ENCODE assay signal across 18 cellular contexts in the genomic region with DNA sequence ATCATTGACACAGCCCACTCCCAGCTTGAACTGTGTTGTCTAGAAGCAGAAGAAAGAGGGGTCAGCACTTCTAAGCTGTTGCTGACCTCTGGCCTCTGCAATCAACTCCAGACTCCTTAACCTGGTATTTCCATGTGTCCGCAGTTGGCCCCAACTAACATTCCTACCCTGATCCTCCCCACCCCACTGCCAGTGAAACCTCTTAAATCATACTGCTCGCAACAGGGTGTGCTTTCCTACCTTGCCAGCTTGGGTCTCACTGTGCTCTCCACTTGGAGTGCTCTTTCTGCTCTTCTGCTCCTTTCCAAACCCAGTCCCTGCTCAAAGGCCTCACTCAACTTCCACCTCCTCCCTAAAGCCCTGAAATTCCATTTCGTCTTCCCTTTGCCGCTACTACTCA. TPM values are rescaled to one million over a fixed set of nuclear protein-coding genes. Genes with fewer than 3 reads are reported as not detected.
DNase-seq lines count a peak whose midpoint lies in the region; ATAC-seq, FAIRE-seq and TF ChIP-seq lines count a peak whose summit lies in the region.
"Had no signal": no experiment of that assay in that cellular context is flagged by ENCODE, and none has a peak within 500 bp of the region (broad histone marks: within the 10 kb centered on the region; RNA-seq: fewer than 3 reads in every experiment).

No MANE protein-coding gene starts in this region.

- no peak for TF ChIP-seq RAD21 in HepG2 (CRISPR knock-in tag; IDR thresholded peaks at IDR 0.05)

- H3K79me2 ChIP-seq in HepG2 (ENCODE audit: insufficient read depth, low read length), result no peaks in the 10 kb centered on the region

- H3K27me3 ChIP-seq in HepG2 (ENCODE audit: control insufficient read depth in 1 of 2, insufficient read depth in 2 of 2, low read length in 2 of 2) (no peaks in the 10 kb centered on the region), right lobe of liver (no peaks in the 10 kb centered on the region), left lung (no peaks in the 10 kb centered on the region), skeletal muscle tissue (ENCODE audit: control insufficient read depth in 3 of 3, insufficient read depth in 3 of 3, low read length in 3 of 3) (no peaks in the 10 kb centered on the region)

- TF ChIP-seq CTCF in HepG2 (CRISPR knock-in tag; IDR thresholded peaks at IDR 0.05), result no peak
- no peak for TF ChIP-seq CTCF in right lobe of liver (IDR thresholded peaks at IDR 0.05)
- TF ChIP-seq CTCF in left lung (IDR thresholded peaks at IDR 0.05), result no peak

- TF ChIP-seq POLR2A in HepG2 (IDR thresholded peaks at IDR 0.05; ENCODE audit: insufficient read depth in 1 of 2, low read depth in 2 of 2, low read length in 2 of 2), result no peak
- TF ChIP-seq POLR2A in right lobe of liver (IDR thresholded peaks at IDR 0.05), result no peak
- TF ChIP-seq POLR2A in GM12892 (IDR thresholded peaks at IDR 0.05; ENCODE audit: low read depth, low read length), result no peak

- BruUV-seq in HepG2 (replicated peaks; lab: Mats Ljungman, UMichigan), result no TSS peak

- POLR2A ChIA-PET in HepG2 (lab: Yijun Ruan, JAX), result no interaction called here

- no peak overlapping the region for H3K4me2 ChIP-seq in HepG2 (ENCODE audit: low read depth, low read length)

- no peak overlapping the region for H3K9ac ChIP-seq in HepG2 (ENCODE audit: insufficient read depth, low read depth, low read length)
- H3K9ac ChIP-seq in skeletal muscle tissue (ENCODE audit: low read depth in 1 of 3, low read length in 3 of 3), result no peak overlapping the region
- H3K9ac ChIP-seq: BLaER1 treated with 17β-estradiol and CSF1 and Interleukin-3, amounts not matched to agents 10 nM and 100 nM had no signal

- H3K36me3 ChIP-seq in HepG2 (replicated peaks in 1 of 2; ENCODE audit: control insufficient read depth in 1 of 2, insufficient read depth in 2 of 2, low read length in 2 of 2) (no peaks in the 10 kb centered on the region), right lobe of liver (no peaks in the 10 kb centered on the region), left lung (no peaks in the 10 kb centered on the region), skeletal muscle tissue (ENCODE audit: control insufficient read depth in 3 of 3, insufficient read depth in 3 of 3, low read length in 3 of 3) (no peaks in the 10 kb centered on the region)
- H3K36me3 ChIP-seq: BLaER1 treated with 17β-estradiol and CSF1 and Interleukin-3, amounts not matched to agents 10 nM and 100 nM had no signal

- H2AFZ ChIP-seq in HepG2 (ENCODE audit: low read length), result no peak overlapping the region

- intact Hi-C loops in HepG2 (cut with micrococcal nuclease; ENCODE audit: unreplicated experiment), result no loop called here
- intact Hi-C loops in right lobe of liver (cut with DNase I), result no loop called here
- intact Hi-C loops in left lung (cut with DNase I), result no loop called here

- H4K20me1 ChIP-seq in HepG2 (ENCODE audit: insufficient read depth, low read length), result no peaks in the 10 kb centered on the region
- H4K20me1 ChIP-seq: BLaER1 treated with 17β-estradiol and CSF1 and Interleukin-3, amounts not matched to agents 10 nM and 100 nM had no signal

- peaks cover 66% of the 10 kb centered on the region for H3K4me1 ChIP-seq in HepG2 (ENCODE audit: insufficient read depth, low read length)
- no peaks in the 10 kb centered on the region for H3K4me1 ChIP-seq in right lobe of liver
- peaks cover 0 to 6% of the 10 kb centered on the region in 2 donors for H3K4me1 ChIP-seq in left lung
- peaks cover 10 to 17% (median 14%) of the 10 kb centered on the region in 3 donors for H3K4me1 ChIP-seq in skeletal muscle tissue (ENCODE audit: control insufficient read depth in 3 of 3, insufficient read depth in 3 of 3, low read length in 3 of 3)

- 94% methylated on average over 3 of the region's 4 CpGs for WGBS in HepG2 (ENCODE audit: low lambda C conversion rate)
- 81% methylated on average over 4 of the region's 4 CpGs for WGBS in right lobe of liver (ENCODE audit: insufficient coverage, low coverage, low lambda C conversion rate, missing lambda C conversion rate)

- FAIRE-seq in HepG2 (lab: Jason Lieb, UNC), result no peak
- FAIRE-seq in GM12892 (lab: Jason Lieb, UNC), result no peak
- FAIRE-seq: G401.6 had no signal

- in situ Hi-C loops in HepG2 (cut with HindIII; ENCODE audit: extremely low pct_ligation_motif_present, low pct_unique_long_range_greater_than_20kb), result no loop called here

- H3K27ac ChIP-seq in HepG2 (ENCODE audit: extremely low read length, insufficient read depth, low read length) (peak overlapping the region; percentile 79), right lobe of liver (no peak overlapping the region), left lung (no peak overlapping the region), skeletal muscle tissue (ENCODE audit: low read depth, low read length) (peak overlapping the region; percentile 28)
- H3K27ac ChIP-seq: BLaER1 treated with 17β-estradiol and CSF1 and Interleukin-3, amounts not matched to agents 10 nM and 100 nM had no signal

- DNase-seq in HepG2 (ENCODE audit: low spot score) (no peak), right lobe of liver (no peak), left lung (no peak), NOMO-1 treated with dmso at 0.1 percent for 144 hours (lab: John Stamatoyannopoulos, UW; ENCODE audit: unreplicated experiment) (no peak), GM12892 (ENCODE audit: insufficient read length) (no peak), NCI-H1417 (lab: John Stamatoyannopoulos, UW) (no peak)
- DNase-seq: 8988T; CD8-positive, alpha-beta memory T cell; COR-L47; DMS 273 treated with DMSO at 0.1 percent for 48 hours; DMS53; DND-41; EL; GOT3; H7 had no signal

- CTCF ChIA-PET in HepG2 (lab: Yijun Ruan, JAX; ENCODE audit: low intra/inter-chr PET ratio, low total read pairs), result no interaction called here

- H3K9me3 ChIP-seq in HepG2 (ENCODE audit: low read length) (no peaks in the 10 kb centered on the region), right lobe of liver (no peaks in the 10 kb centered on the region), left lung (no peaks in the 10 kb centered on the region), skeletal muscle tissue (ENCODE audit: control insufficient read depth in 3 of 3, low read length in 3 of 3) (no peaks in the 10 kb centered on the region)
- H3K9me3 ChIP-seq: BLaER1 treated with 17β-estradiol and CSF1 and Interleukin-3, amounts not matched to agents 10 nM and 100 nM had no signal

- no peak for ATAC-seq in HepG2
- ATAC-seq in right lobe of liver, result no peak
- ATAC-seq in left lung, result peak; percentile 6

- TF ChIP-seq EP300 in HepG2 (IDR thresholded peaks at IDR 0.05; ENCODE audit: low read depth in 2 of 2, low read length in 2 of 2), result no peak
- no peak for TF ChIP-seq EP300 in HepG2 (CRISPR knock-in tag; IDR thresholded peaks at IDR 0.05; ENCODE audit: borderline replicate concordance)

- H3K4me3 ChIP-seq in HepG2 (replicated peaks in 1 of 3; ENCODE audit: insufficient read depth in 1 of 3, low read depth in 2 of 3, low read length in 3 of 3), result no peak overlapping the region
- no peak overlapping the region for H3K4me3 ChIP-seq in right lobe of liver
- H3K4me3 ChIP-seq in left lung, result no peak overlapping the region
- H3K4me3 ChIP-seq in skeletal muscle tissue (ENCODE audit: low read length in 3 of 3), result no peak overlapping the region
- H3K4me3 ChIP-seq: BLaER1 treated with 17β-estradiol and CSF1 and Interleukin-3, amounts not matched to agents 10 nM and 100 nM had no signal

TF ChIP-seq in HepG2, 621 proteins besides CTCF, POLR2A, EP300 and RAD21:
- TF ChIP-seq SAP130 (CRISPR knock-in tag; IDR thresholded peaks at IDR 0.05; ENCODE audit: low read depth), result no peak
- no peak for TF ChIP-seq SOX5 (CRISPR knock-in tag; IDR thresholded peaks at IDR 0.05; ENCODE audit: borderline replicate concordance)
- TF ChIP-seq SALL1 (CRISPR knock-in tag; IDR thresholded peaks at IDR 0.05), result no peak
- TF ChIP-seq HOXA3 (CRISPR knock-in tag; IDR thresholded peaks at IDR 0.05), result no peak
- no peak for TF ChIP-seq PCBP2 (optimal IDR thresholded peaks at IDR 0.05; ENCODE audit: low read depth, low read length, poor library complexity, severe bottlenecking)

RNA-seq across cellular contexts. Expression of gene RPS6KA3, which starts 52.3 kb away (rescaled TPM):
- 357 and 581 TPM in 2 replicates for total RNA-seq in HepG2 (2016; rRNA removed; fragmentation: Illumina TruSeq; extraction: Trizol)
- 39.1 and 45.2 TPM in 2 replicates for total RNA-seq in HepG2 (2016; cell fraction: cytosol; rRNA removed; fragmentation: Illumina TruSeq; extraction: Trizol; ENCODE audit: low read depth)
- total RNA-seq in HepG2 (2016; cell fraction: insoluble cytoplasmic fraction; rRNA removed; fragmentation: Illumina TruSeq; extraction: Trizol), result 349 and 590 TPM in 2 replicates
- 147 and 153 TPM in 2 replicates for total RNA-seq in HepG2 (2016; cell fraction: membrane; rRNA removed; fragmentation: Illumina TruSeq; extraction: Trizol)
- 192 and 216 TPM in 2 replicates for total RNA-seq in HepG2 (2016; cell fraction: nucleus; rRNA removed; fragmentation: Illumina TruSeq; extraction: Trizol)
- 227 and 314 TPM in 2 replicates for polyA plus RNA-seq in HepG2 (2011; rRNA removed)
- polyA plus RNA-seq in HepG2 (2011; cell fraction: cytosol; rRNA removed), result 147 and 185 TPM in 2 replicates
- polyA plus RNA-seq in HepG2 (2011; cell fraction: nucleus; rRNA removed), result 92.7 and 110 TPM in 2 replicates
- 161 and 256 TPM in 2 replicates for polyA plus RNA-seq in HepG2 (2012)
- 11.1 and 12.4 TPM in 2 replicates for polyA plus RNA-seq in HepG2 (2016; cell fraction: cytosol; fragmentation: Illumina TruSeq; extraction: Trizol; ENCODE audit: low read depth)
- polyA plus RNA-seq in HepG2 (2016; cell fraction: insoluble cytoplasmic fraction; fragmentation: Illumina TruSeq; extraction: Trizol; ENCODE audit: low read depth), result 353 and 377 TPM in 2 replicates
- polyA plus RNA-seq in HepG2 (2016; cell fraction: membrane; fragmentation: Illumina TruSeq; extraction: Trizol; ENCODE audit: low read depth), result 48.9 and 49.3 TPM in 2 replicates
- 170 and 191 TPM in 2 replicates for polyA plus RNA-seq in HepG2 (2016; cell fraction: nucleus; fragmentation: Illumina TruSeq; extraction: Trizol; ENCODE audit: insufficient read depth, low read depth)
- polyA minus RNA-seq in HepG2 (2011; rRNA and poly(A)+ RNA removed; ENCODE audit: low replicate concordance), result 81.9 and 319 TPM in 2 replicates
- 374 and 443 TPM in 2 replicates for polyA minus RNA-seq in HepG2 (2011; cell fraction: cytosol; rRNA and poly(A)+ RNA removed)
- 200 and 259 TPM in 2 replicates for polyA minus RNA-seq in HepG2 (2011; cell fraction: nucleus; rRNA and poly(A)+ RNA removed)
- 10 to 100 TPM; 36.0 to 63.7 (median 44.7) TPM for total RNA-seq in right lobe of liver
- total RNA-seq in left lung, result 10 to 100 TPM; 60.8 to 73.5 TPM
- 51.1 TPM for total RNA-seq in skeletal muscle tissue
- 18.8 TPM for polyA plus RNA-seq in GM12892 (2012; ENCODE audit: missing spikeins)

Comparison
In these comparisons a context has a peak if more than half of its experiments do, and no peak if none do; other contexts are left out.
1. H3K27ac ChIP-seq: peak in HepG2 (single experiment) and skeletal muscle tissue (single experiment); none in right lobe of liver (0 of 3) and left lung (0 of 2).